Comparison of ENCODE assay signal across 1 cellular context in genomic region chr20:47974234-47974878, GRCh38.
TF ChIP-seq lines count a peak whose summit lies in the region.

No MANE protein-coding gene starts in this region.

TF ChIP-seq in HepG2, 621 proteins besides CTCF, POLR2A, EP300 and RAD21 (continued from another document):
- TF ChIP-seq ZNF646 (CRISPR knock-in tag; IDR thresholded peaks at IDR 0.05) (no peak; the same call in 1 of the 2 replicates), PAX8 (CRISPR knock-in tag; IDR thresholded peaks at IDR 0.05; ENCODE audit: borderline replicate concordance) (no peak), IKZF5 (CRISPR knock-in tag; IDR thresholded peaks at IDR 0.05) (no peak), ZNF383 (CRISPR knock-in tag; IDR thresholded peaks at IDR 0.05; ENCODE audit: borderline replicate concordance) (no peak), ZZZ3 (CRISPR knock-in tag; IDR thresholded peaks at IDR 0.05; ENCODE audit: borderline replicate concordance) (peak; percentile 52; the same call in 1 of the 2 replicates), ZNF367 (CRISPR knock-in tag; IDR thresholded peaks at IDR 0.05; ENCODE audit: borderline replicate concordance) (no peak), ZNF800 (CRISPR knock-in tag; IDR thresholded peaks at IDR 0.05) (no peak), ZNF839 (CRISPR knock-in tag; IDR thresholded peaks at IDR 0.05; ENCODE audit: borderline replicate concordance) (no peak), STAT5B (CRISPR knock-in tag; IDR thresholded peaks at IDR 0.05) (no peak), RXRA (CRISPR knock-in tag; IDR thresholded peaks at IDR 0.05) (no peak), ZNF232 (CRISPR knock-in tag; IDR thresholded peaks at IDR 0.05; ENCODE audit: borderline replicate concordance) (no peak), TAF15 (IDR thresholded peaks at IDR 0.05; ENCODE audit: low read depth, low read length, poor library complexity, severe bottlenecking) (no peak), RELA (CRISPR knock-in tag; IDR thresholded peaks at IDR 0.05) (no peak)
